In the genomic region with DNA sequence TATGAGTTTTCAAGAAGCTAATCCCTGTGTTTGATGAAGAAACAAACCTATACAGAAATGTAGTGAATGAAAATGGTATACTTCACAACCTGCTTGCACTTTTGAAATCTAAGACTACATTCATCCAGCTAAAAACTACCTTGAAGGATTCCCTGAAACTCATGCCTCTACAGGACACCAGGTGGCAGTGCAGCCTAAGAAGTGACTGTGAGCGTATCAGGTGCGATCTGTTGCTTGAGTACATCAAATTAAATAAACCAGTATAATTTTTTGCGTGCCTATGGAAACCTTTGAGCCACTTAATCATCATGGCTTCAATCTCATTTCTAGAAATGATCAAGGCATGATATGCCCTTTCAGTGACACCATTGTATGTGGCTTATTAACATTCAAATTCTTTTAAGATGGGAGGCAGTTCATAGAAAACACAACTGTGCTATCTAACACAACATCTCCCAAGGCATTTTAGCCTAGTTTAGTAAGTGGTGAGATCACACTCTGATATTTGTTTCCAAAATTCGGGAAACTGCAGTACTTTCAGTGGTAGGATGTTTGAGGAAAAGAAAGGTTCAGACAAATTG, we compare ENCODE assay signal across 10 cellular contexts. TPM values are rescaled to one million over a fixed set of nuclear protein-coding genes. Genes with fewer than 3 reads are reported as not detected.
DNase-seq lines count a peak whose midpoint lies in the region; ATAC-seq and TF ChIP-seq lines count a peak whose summit lies in the region.
"Had no signal": no experiment of that assay in that cellular context is flagged by ENCODE, and none has a peak within 500 bp of the region (broad histone marks: within the 10 kb centered on the region; RNA-seq: fewer than 3 reads in every experiment).

No MANE protein-coding gene starts in this region.

- H3K27me3 ChIP-seq in cardiac muscle cell (no peaks in the 10 kb centered on the region), prostate gland (replicated peaks; ENCODE audit: insufficient read depth) (no peaks in the 10 kb centered on the region)
- no peaks in the 10 kb centered on the region for H3K27me3 ChIP-seq in CD4-positive, alpha-beta memory T cell (ENCODE audit: insufficient read depth, low read length)

- ATAC-seq in GM19452 (IDR thresholded peaks at IDR 0.05; ENCODE audit: unreplicated experiment) (peak; percentile 82), HG03558 (IDR thresholded peaks at IDR 0.05; ENCODE audit: extremely low read depth, unreplicated experiment) (peak; percentile 89)
- ATAC-seq: stimulated activated effector memory CD8-positive, alpha-beta T cell treated with anti-CD3 and anti-CD28 coated beads, Interleukin-12 subunit alpha, Interleukin-12 subunit beta, amount 100 ng/mL, for 72 hours had no signal

- CTCF ChIA-PET in activated naive CD4-positive, alpha-beta T cell treated with anti-CD3 and anti-CD28 coated beads, Interleukin-2, amount 10 ng/mL, durations not matched to agents 7 days and 5 days (lab: Charles Lee), result interaction anchor here (1.1 kb wide), 1 partner anchor 735 kb away, joined by 5 read pairs; no protein-coding TSS in a partner anchor
- CTCF ChIA-PET in CD4-positive, alpha-beta memory T cell (lab: Charles Lee; ENCODE audit: partially characterized antibody), result no interaction called here

- POLR2A ChIA-PET in CD4-positive, alpha-beta memory T cell (lab: Charles Lee; ENCODE audit: partially characterized antibody), result no interaction called here

- no peak overlapping the region for H3K4me3 Mint-ChIP-seq in activated naive CD4-positive, alpha-beta T cell treated with anti-CD3 and anti-CD28 coated beads, Interleukin-2, amount 10 ng/mL, durations not matched to agents 7 days and 5 days
- no peak overlapping the region for H3K4me3 Mint-ChIP-seq in CD4-positive, alpha-beta memory T cell
- H3K4me3 Mint-ChIP-seq: activated T-cell treated with anti-CD3 and anti-CD28 coated beads, Interleukin-2, amount 50 U/mL, for 4 hours; stimulated activated effector memory CD8-positive, alpha-beta T cell treated with anti-CD3 and anti-CD28 coated beads, Interleukin-12 subunit alpha, Interleukin-12 subunit beta, amount 100 ng/mL, for 72 hours had no signal

- 2% methylated on average over 4 of the region's 4 CpGs for WGBS in prostate gland

- H3K27me3 Mint-ChIP-seq in activated naive CD4-positive, alpha-beta T cell treated with anti-CD3 and anti-CD28 coated beads, Interleukin-2, amount 10 ng/mL, durations not matched to agents 7 days and 5 days, result no peaks in the 10 kb centered on the region
- peaks cover 0 to 2% of the 10 kb centered on the region in 2 donors for H3K27me3 Mint-ChIP-seq in CD4-positive, alpha-beta memory T cell

- H3K9me3 Mint-ChIP-seq in activated naive CD4-positive, alpha-beta T cell treated with anti-CD3 and anti-CD28 coated beads, Interleukin-2, amount 10 ng/mL, durations not matched to agents 7 days and 5 days, result no peaks in the 10 kb centered on the region
- peaks cover 0 to 6% (median 1%) of the 10 kb centered on the region in 8 donors for H3K9me3 Mint-ChIP-seq in CD4-positive, alpha-beta memory T cell
- H3K9me3 Mint-ChIP-seq: activated T-cell treated with anti-CD3 and anti-CD28 coated beads, Interleukin-2, amount 50 U/mL, for 4 hours had no signal

- TF ChIP-seq CTCF in cardiac muscle cell (IDR thresholded peaks at IDR 0.05; ENCODE audit: low read depth, low read length) (peak; percentile 85), prostate gland (IDR thresholded peaks at IDR 0.05) (peak; percentile 34 to 89 (median 84))

- intact Hi-C loops in prostate gland (cut with DNase I), result loop anchor here (2.0 kb wide), 1 partner anchor 460 kb away; no protein-coding TSS in a partner anchor
- intact Hi-C loops in CD4-positive, alpha-beta memory T cell (cut with micrococcal nuclease), result no loop called here

- H3K27ac ChIP-seq in cardiac muscle cell (no peak overlapping the region), prostate gland (no peak overlapping the region)
- no peak overlapping the region for H3K27ac ChIP-seq in CD4-positive, alpha-beta memory T cell (ENCODE audit: low read depth, low read length)

- DNase-seq in DMS53 (lab: John Stamatoyannopoulos, UW) (peak; percentile 90), NCI-H510A (lab: John Stamatoyannopoulos, UW) (peak; percentile 0), cardiac muscle cell (ENCODE audit: low read depth in 1 of 2, low spot score in 1 of 2) (peak; percentile 71 to 80), prostate gland (ENCODE audit: low spot score) (peak; percentile 62)
- peak; percentile 60 for DNase-seq in activated naive CD4-positive, alpha-beta T cell treated with anti-CD3 and anti-CD28 coated beads, Interleukin-2, amount 10 ng/mL, durations not matched to agents 7 days and 5 days
- no peak for DNase-seq in CD4-positive, alpha-beta memory T cell
- DNase-seq: activated T-cell treated with anti-CD3 and anti-CD28 coated beads, Interleukin-2, amount 50 U/mL, for 4 hours had no signal

- H3K27ac Mint-ChIP-seq in activated naive CD4-positive, alpha-beta T cell treated with anti-CD3 and anti-CD28 coated beads, Interleukin-2, amount 10 ng/mL, durations not matched to agents 7 days and 5 days, result no peak overlapping the region
- no peak overlapping the region for H3K27ac Mint-ChIP-seq in CD4-positive, alpha-beta memory T cell
- H3K27ac Mint-ChIP-seq: stimulated activated effector memory CD8-positive, alpha-beta T cell treated with anti-CD3 and anti-CD28 coated beads, Interleukin-12 subunit alpha, Interleukin-12 subunit beta, amount 100 ng/mL, for 72 hours had no signal

- H3K4me1 Mint-ChIP-seq in activated naive CD4-positive, alpha-beta T cell treated with anti-CD3 and anti-CD28 coated beads, Interleukin-2, amount 10 ng/mL, durations not matched to agents 7 days and 5 days, result no peaks in the 10 kb centered on the region
- H3K4me1 Mint-ChIP-seq in CD4-positive, alpha-beta memory T cell, result no peaks in the 10 kb centered on the region
- H3K4me1 Mint-ChIP-seq: stimulated activated effector memory CD8-positive, alpha-beta T cell treated with anti-CD3 and anti-CD28 coated beads, Interleukin-12 subunit alpha, Interleukin-12 subunit beta, amount 100 ng/mL, for 72 hours had no signal

- no peak for TF ChIP-seq POLR2A in prostate gland (IDR thresholded peaks at IDR 0.05)

- H3K36me3 Mint-ChIP-seq in activated naive CD4-positive, alpha-beta T cell treated with anti-CD3 and anti-CD28 coated beads, Interleukin-2, amount 10 ng/mL, durations not matched to agents 7 days and 5 days, result no peaks in the 10 kb centered on the region
- H3K36me3 Mint-ChIP-seq in CD4-positive, alpha-beta memory T cell, result no peaks in the 10 kb centered on the region
- H3K36me3 Mint-ChIP-seq: stimulated activated effector memory CD8-positive, alpha-beta T cell treated with anti-CD3 and anti-CD28 coated beads, Interleukin-12 subunit alpha, Interleukin-12 subunit beta, amount 100 ng/mL, for 72 hours had no signal

- no peaks in the 10 kb centered on the region for H3K9me3 ChIP-seq in cardiac muscle cell (ENCODE audit: low read depth)
- H3K9me3 ChIP-seq in prostate gland, result no peaks in the 10 kb centered on the region
- no peaks in the 10 kb centered on the region for H3K9me3 ChIP-seq in CD4-positive, alpha-beta memory T cell (ENCODE audit: control insufficient read depth in 1 of 2, low read length in 2 of 2)

- H3K4me3 ChIP-seq in cardiac muscle cell (no peak overlapping the region), prostate gland (no peak overlapping the region)
- no peak overlapping the region for H3K4me3 ChIP-seq in CD4-positive, alpha-beta memory T cell (ENCODE audit: low read length in 2 of 2)

- H3K36me3 ChIP-seq in cardiac muscle cell, result no peaks in the 10 kb centered on the region
- H3K36me3 ChIP-seq in prostate gland, result no peaks in the 10 kb centered on the region
- no peaks in the 10 kb centered on the region for H3K36me3 ChIP-seq in CD4-positive, alpha-beta memory T cell (ENCODE audit: insufficient read depth, low read length)

- H3K4me1 ChIP-seq in cardiac muscle cell (ENCODE audit: low read depth), result no peaks in the 10 kb centered on the region
- no peaks in the 10 kb centered on the region for H3K4me1 ChIP-seq in prostate gland (replicated peaks)
- no peaks in the 10 kb centered on the region for H3K4me1 ChIP-seq in CD4-positive, alpha-beta memory T cell (ENCODE audit: insufficient read depth, low read length)

RNA-seq across cellular contexts. Expression of a gene that starts 57.4 kb away (rescaled TPM):
- total RNA-seq in cardiac muscle cell (0.11 TPM in 1 of 2 replicates, not detected in the other), prostate gland (not detected)
- polyA plus RNA-seq in cardiac muscle cell, result 1.7 TPM in 1 of 2 replicates, not detected in the other
- not detected for total RNA-seq in CD4-positive, alpha-beta memory T cell
- not detected for polyA plus RNA-seq in CD4-positive, alpha-beta memory T cell
- total RNA-seq: activated T-cell treated with anti-CD3 and anti-CD28 coated beads, Interleukin-2, amount 50 U/mL, for 4 hours had no signal

Comparison
In these comparisons a context has a peak if more than half of its experiments do, and no peak if none do; other contexts are left out.
1. DNase-seq: peak in DMS53 (single experiment), NCI-H510A (single experiment), activated naive CD4-positive, alpha-beta T cell treated with anti-CD3 and anti-CD28 coated beads, Interleukin-2, amount 10 ng/mL, durations not matched to agents 7 days and 5 days (single experiment), cardiac muscle cell (2 of 2) and prostate gland (single experiment); none in CD4-positive, alpha-beta memory T cell (0 of 5).